Comparison of ENCODE assay signal across 3 cellular contexts in genomic region chr13:31365630-31366029, GRCh38.
"Had no signal": no experiment of that assay in that cellular context is flagged by ENCODE, and none has a peak within 500 bp of the region (broad histone marks: within the 10 kb centered on the region; RNA-seq: fewer than 3 reads in every experiment).

No MANE protein-coding gene starts in this region.

- H3K4me3 ChIP-seq: GM12878 had no signal

- DNase-seq: GDM1, GF-D8 had no signal
